9 cellular contexts compared by ENCODE assay signal in genomic region chr5:113378960-113379541, GRCh38. TPM values are rescaled to one million over a fixed set of nuclear protein-coding genes. Genes with fewer than 3 reads are reported as not detected.
DNase-seq lines count a peak whose midpoint lies in the region; ATAC-seq, FAIRE-seq and TF ChIP-seq lines count a peak whose summit lies in the region.
"Had no signal": no experiment of that assay in that cellular context is flagged by ENCODE, and none has a peak within 500 bp of the region (broad histone marks: within the 10 kb centered on the region; RNA-seq: fewer than 3 reads in every experiment).

No MANE protein-coding gene starts in this region.

- no TSS peak for BruUV-seq in HepG2 (replicated peaks; lab: Mats Ljungman, UMichigan)

- no peaks in the 10 kb centered on the region for H3K36me3 ChIP-seq in HepG2 (replicated peaks in 1 of 2; ENCODE audit: control insufficient read depth in 1 of 2, insufficient read depth in 2 of 2, low read length in 2 of 2)

- no peak overlapping the region for H2AFZ ChIP-seq in HepG2 (ENCODE audit: low read length)

- in situ Hi-C loops in HepG2 (cut with HindIII; ENCODE audit: extremely low pct_ligation_motif_present, low pct_unique_long_range_greater_than_20kb), result loop anchor here (5.0 to 10.0 kb wide), 2 partner anchors 133 to 226 kb away; partner anchors contain the start of gene YTHDC2

- TF ChIP-seq EP300 in HepG2 (IDR thresholded peaks at IDR 0.05; ENCODE audit: low read depth in 2 of 2, low read length in 2 of 2) (no peak), HepG2 (CRISPR knock-in tag; IDR thresholded peaks at IDR 0.05; ENCODE audit: borderline replicate concordance) (no peak)

- intact Hi-C loops in HepG2 (cut with micrococcal nuclease; ENCODE audit: unreplicated experiment), result loop anchor here (1.0 kb wide), 2 partner anchors 132 to 227 kb away; no protein-coding TSS in a partner anchor

- WGBS in HepG2 (ENCODE audit: low lambda C conversion rate), result 0% methylated on average over 4 of the region's 4 CpGs

- no peaks in the 10 kb centered on the region for H3K27me3 ChIP-seq in HepG2 (ENCODE audit: control insufficient read depth in 1 of 2, insufficient read depth in 2 of 2, low read length in 2 of 2)

- no peaks in the 10 kb centered on the region for H3K79me2 ChIP-seq in HepG2 (ENCODE audit: insufficient read depth, low read length)

- no peaks in the 10 kb centered on the region for H4K20me1 ChIP-seq in HepG2 (ENCODE audit: insufficient read depth, low read length)

- DNase-seq in NOMO-1 (lab: John Stamatoyannopoulos, UW; ENCODE audit: unreplicated experiment in 2 of 2) (peak; percentile 32 to 78), NOMO-1 treated with dmso at 0.1 percent for 144 hours (lab: John Stamatoyannopoulos, UW; ENCODE audit: unreplicated experiment) (no peak), NCI-H2227 (lab: John Stamatoyannopoulos, UW; ENCODE audit: unreplicated experiment) (peak; percentile 42), cerebellum (ENCODE audit: low spot score) (peak; percentile 48), HepG2 (ENCODE audit: low spot score) (peak; percentile 47)
- peak; percentile 26 for DNase-seq in activated CD4-positive, alpha-beta T cell treated with anti-CD3 and anti-CD28 coated beads for 1 hour
- peak; percentile 4 for DNase-seq in stimulated activated CD8-positive, alpha-beta memory T cell treated with anti-CD3 and anti-CD28 coated beads, Interleukin-12 subunit alpha, Interleukin-12 subunit beta, amount 100 ng/mL, for 4 hours (ENCODE audit: low read depth)

- CTCF ChIA-PET in HepG2 (lab: Yijun Ruan, JAX; ENCODE audit: low intra/inter-chr PET ratio, low total read pairs), result interaction anchor here (1.1 to 2.2 kb wide), 4 partner anchors 132 to 383 kb away, joined by 3 to 15 read pairs (median 8); partner anchors contain the start of gene YTHDC2

- no peak for TF ChIP-seq RAD21 in HepG2 (CRISPR knock-in tag; IDR thresholded peaks at IDR 0.05)

- no peak overlapping the region for H3K27ac ChIP-seq in HepG2 (ENCODE audit: extremely low read length, insufficient read depth, low read length)

- H3K9ac ChIP-seq in HepG2 (ENCODE audit: insufficient read depth, low read depth, low read length), result no peak overlapping the region

- ATAC-seq in HG02884 (IDR thresholded peaks at IDR 0.05; ENCODE audit: unreplicated experiment), result peak; percentile 85
- ATAC-seq in HepG2, result peak; percentile 77

- peak; percentile 84 for TF ChIP-seq CTCF in HepG2 (CRISPR knock-in tag; IDR thresholded peaks at IDR 0.05)

- TF ChIP-seq POLR2A in HepG2 (IDR thresholded peaks at IDR 0.05; ENCODE audit: insufficient read depth in 1 of 2, low read depth in 2 of 2, low read length in 2 of 2), result no peak

- H3K9me3 ChIP-seq in HepG2 (ENCODE audit: low read length), result no peaks in the 10 kb centered on the region

- FAIRE-seq in HepG2 (lab: Jason Lieb, UNC), result peak; percentile 80

- H3K4me3 ChIP-seq in HepG2 (replicated peaks in 1 of 3; ENCODE audit: insufficient read depth in 1 of 3, low read depth in 2 of 3, low read length in 3 of 3), result no peak overlapping the region

- no peaks in the 10 kb centered on the region for H3K4me1 ChIP-seq in HepG2 (ENCODE audit: insufficient read depth, low read length)

- POLR2A ChIA-PET in HepG2 (lab: Yijun Ruan, JAX), result no interaction called here

- H3K4me2 ChIP-seq in HepG2 (ENCODE audit: low read depth, low read length), result no peak overlapping the region

TF ChIP-seq in HepG2, 621 proteins besides CTCF, POLR2A, EP300 and RAD21:
- TF ChIP-seq FLYWCH1 (CRISPR knock-in tag; IDR thresholded peaks at IDR 0.05) (no peak), ZNF510 (CRISPR knock-in tag; IDR thresholded peaks at IDR 0.05; ENCODE audit: low read depth) (no peak), SMC3 (IDR thresholded peaks at IDR 0.05; ENCODE audit: low read length) (peak; percentile 67; the same call in 1 of the 2 replicates), ZNF773 (CRISPR knock-in tag; IDR thresholded peaks at IDR 0.05; ENCODE audit: borderline replicate concordance) (no peak), STAG1 (CRISPR knock-in tag; IDR thresholded peaks at IDR 0.05) (peak; percentile 69), LRRFIP1 (CRISPR knock-in tag; conservative IDR thresholded peaks at IDR 0.05) (no peak), FOSL1 (CRISPR knock-in tag; IDR thresholded peaks at IDR 0.05; ENCODE audit: borderline replicate concordance) (no peak), MIER3 (CRISPR knock-in tag; IDR thresholded peaks at IDR 0.05; ENCODE audit: borderline replicate concordance) (0 out of 2 replicates have a peak, but pooled peaks have one; percentile 25), FOXJ3 (CRISPR knock-in tag; IDR thresholded peaks at IDR 0.05; ENCODE audit: borderline replicate concordance) (no peak), AKNA (CRISPR knock-in tag; IDR thresholded peaks at IDR 0.05; ENCODE audit: borderline replicate concordance) (no peak), HNF4A (CRISPR knock-in tag; IDR thresholded peaks at IDR 0.05) (peak; percentile 30; the same call in 1 of the 2 replicates), ZFY (CRISPR knock-in tag; IDR thresholded peaks at IDR 0.05) (no peak)

RNA-seq across cellular contexts. Expression of gene TSSK1B, which starts 55.7 kb away (rescaled TPM):
- total RNA-seq in cerebellum (0.73 TPM), HepG2 (2016; rRNA removed; fragmentation: Illumina TruSeq; extraction: Trizol) (not detected in 2 replicates)
- not detected in 2 replicates for total RNA-seq in HepG2 (2016; cell fraction: cytosol; rRNA removed; fragmentation: Illumina TruSeq; extraction: Trizol; ENCODE audit: low read depth)
- total RNA-seq in HepG2 (2016; cell fraction: insoluble cytoplasmic fraction; rRNA removed; fragmentation: Illumina TruSeq; extraction: Trizol), result not detected in 2 replicates
- not detected in 2 replicates for total RNA-seq in HepG2 (2016; cell fraction: membrane; rRNA removed; fragmentation: Illumina TruSeq; extraction: Trizol)
- not detected in 2 replicates for total RNA-seq in HepG2 (2016; cell fraction: nucleus; rRNA removed; fragmentation: Illumina TruSeq; extraction: Trizol)
- not detected in 2 replicates for polyA plus RNA-seq in HepG2 (2011; rRNA removed)
- not detected in 2 replicates for polyA plus RNA-seq in HepG2 (2011; cell fraction: cytosol; rRNA removed)
- polyA plus RNA-seq in HepG2 (2011; cell fraction: nucleus; rRNA removed), result not detected in 2 replicates
- polyA plus RNA-seq in HepG2 (2012), result not detected in 2 replicates
- not detected in 2 replicates for polyA plus RNA-seq in HepG2 (2016; cell fraction: cytosol; fragmentation: Illumina TruSeq; extraction: Trizol; ENCODE audit: low read depth)
- polyA plus RNA-seq in HepG2 (2016; cell fraction: insoluble cytoplasmic fraction; fragmentation: Illumina TruSeq; extraction: Trizol; ENCODE audit: low read depth), result not detected in 2 replicates
- polyA plus RNA-seq in HepG2 (2016; cell fraction: membrane; fragmentation: Illumina TruSeq; extraction: Trizol; ENCODE audit: low read depth), result not detected in 2 replicates
- polyA plus RNA-seq in HepG2 (2016; cell fraction: nucleus; fragmentation: Illumina TruSeq; extraction: Trizol; ENCODE audit: insufficient read depth, low read depth), result not detected in 2 replicates
- not detected in 2 replicates for polyA minus RNA-seq in HepG2 (2011; rRNA and poly(A)+ RNA removed; ENCODE audit: low replicate concordance)
- polyA minus RNA-seq in HepG2 (2011; cell fraction: cytosol; rRNA and poly(A)+ RNA removed), result not detected in 2 replicates
- polyA minus RNA-seq in HepG2 (2011; cell fraction: nucleus; rRNA and poly(A)+ RNA removed), result 0.13 TPM in 1 of 2 replicates, not detected in the other
- polyA plus RNA-seq: urinary bladder had no signal
